Comparison of ENCODE assay signal across 9 cellular contexts in the genomic region with DNA sequence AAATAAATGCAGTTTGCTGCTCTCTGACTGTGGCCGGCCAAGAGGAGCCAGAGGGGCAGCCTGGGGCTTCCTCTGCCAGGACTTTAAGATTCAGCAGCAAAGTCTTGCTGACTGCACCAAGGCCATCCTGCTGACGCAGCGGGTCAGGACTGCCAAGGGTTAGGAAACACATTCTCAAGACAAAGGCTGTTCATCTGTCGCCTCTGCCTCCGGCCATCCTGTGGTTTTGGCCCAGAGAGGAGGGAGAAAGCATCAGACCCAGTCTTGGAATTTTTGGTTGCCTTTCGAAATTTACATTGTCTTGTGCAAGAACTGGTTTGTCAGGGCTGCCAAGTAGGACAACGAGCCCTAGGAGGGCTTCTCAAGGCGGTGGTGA. TPM values are rescaled to one million over a fixed set of nuclear protein-coding genes. Genes with fewer than 3 reads are reported as not detected.
DNase-seq lines count a peak whose midpoint lies in the region; ATAC-seq lines count a peak whose summit lies in the region.
"Had no signal": no experiment of that assay in that cellular context is flagged by ENCODE, and none has a peak within 500 bp of the region (broad histone marks: within the 10 kb centered on the region; RNA-seq: fewer than 3 reads in every experiment).

No MANE protein-coding gene starts in this region.

- H3K4me2 ChIP-seq in trophoblast cell (ENCODE audit: low read length): peak overlapping the region; percentile 58

- H3K4me3 ChIP-seq in trophoblast cell (ENCODE audit: low read depth, low read length): no peak overlapping the region

- H3K27ac Mint-ChIP-seq in activated T-helper 17 cell treated with anti-CD3 and anti-CD28 coated beads, Interleukin-2, amount 50 U/mL, for 72 hours: peak overlapping the region; percentile 18
- no peak overlapping the region for H3K27ac Mint-ChIP-seq in activated naive CD4-positive, alpha-beta T cell treated with anti-CD3 and anti-CD28 coated beads, Interleukin-2, amount 50 U/mL, for 72 hours

- H3K9me3 Mint-ChIP-seq in activated T-helper 17 cell treated with anti-CD3 and anti-CD28 coated beads, Interleukin-2, amount 50 U/mL, for 72 hours: no peaks in the 10 kb centered on the region
- H3K9me3 Mint-ChIP-seq in activated naive CD4-positive, alpha-beta T cell treated with anti-CD3 and anti-CD28 coated beads, Interleukin-2, amount 50 U/mL, for 72 hours: no peaks in the 10 kb centered on the region

- H3K4me3 Mint-ChIP-seq in activated T-helper 17 cell treated with anti-CD3 and anti-CD28 coated beads, Interleukin-2, amount 50 U/mL, for 72 hours: no peak overlapping the region

- no peak overlapping the region for H3K18ac ChIP-seq in trophoblast cell (ENCODE audit: low read length)

- H3K36me3 Mint-ChIP-seq in activated T-helper 17 cell treated with anti-CD3 and anti-CD28 coated beads, Interleukin-2, amount 50 U/mL, for 72 hours (ENCODE audit: low read depth): no peaks in the 10 kb centered on the region
- H3K36me3 Mint-ChIP-seq in activated naive CD4-positive, alpha-beta T cell treated with anti-CD3 and anti-CD28 coated beads, Interleukin-2, amount 50 U/mL, for 72 hours: peaks cover 0 to 8% of the 10 kb centered on the region in 2 donors

- no peak overlapping the region for H3K4ac ChIP-seq in trophoblast cell (ENCODE audit: low read depth, low read length)

- H3K9ac ChIP-seq in trophoblast cell (ENCODE audit: low read length): no peak overlapping the region

- no peaks in the 10 kb centered on the region for H3K9me3 ChIP-seq in trophoblast cell (ENCODE audit: insufficient read depth, low read depth, low read length)

- H3K27me3 Mint-ChIP-seq in activated T-helper 17 cell treated with anti-CD3 and anti-CD28 coated beads, Interleukin-2, amount 50 U/mL, for 72 hours: no peaks in the 10 kb centered on the region

- DNase-seq in COLO829 (ENCODE audit: low spot score) (peak; percentile 67), foreskin melanocyte (peak; percentile 97), trophoblast cell (peak; percentile 99 to 100)
- no peak for DNase-seq in activated naive CD4-positive, alpha-beta T cell treated with anti-CD3 and anti-CD28 coated beads, Interleukin-2, amount 50 U/mL, for 72 hours (ENCODE audit: low spot score in 2 of 2)
- DNase-seq in activated CD4-positive, alpha-beta T cell treated with anti-CD3 and anti-CD28 coated beads for 1 hour: no peak
- no peak for DNase-seq in stimulated activated CD4-positive, alpha-beta T cell treated with anti-CD3 and anti-CD28 coated beads, Interleukin-12 subunit alpha, Interleukin-12 subunit beta, amount 100 ng/mL, for 4 hours

- no peak overlapping the region for H4K12ac ChIP-seq in trophoblast cell (ENCODE audit: low read depth, low read length)

- peak overlapping the region; percentile 99 for H3K27ac ChIP-seq in trophoblast cell (ENCODE audit: low read depth, low read length)

- H3K79me1 ChIP-seq in trophoblast cell (ENCODE audit: low read length): peaks cover 45% of the 10 kb centered on the region

- peak overlapping the region; percentile 52 for H2BK12ac ChIP-seq in trophoblast cell (ENCODE audit: low read length)

- peak overlapping the region; percentile 86 for H2BK120ac ChIP-seq in trophoblast cell (ENCODE audit: insufficient read depth, low read length, poor library complexity)

- peaks cover 6% of the 10 kb centered on the region for H3K4me1 Mint-ChIP-seq in activated T-helper 17 cell treated with anti-CD3 and anti-CD28 coated beads, Interleukin-2, amount 50 U/mL, for 72 hours

- ATAC-seq in activated T-helper 17 cell treated with anti-CD3 and anti-CD28 coated beads, Interleukin-2, amount 50 U/mL, for 72 hours (replicated peaks): no peak
- no peak for ATAC-seq in activated naive CD4-positive, alpha-beta T cell treated with anti-CD3 and anti-CD28 coated beads, Interleukin-2, amount 50 U/mL, for 72 hours
- no peak for ATAC-seq in HG02610 (IDR thresholded peaks at IDR 0.05; ENCODE audit: unreplicated experiment)

- WGBS in trophoblast cell (ENCODE audit: extremely low coverage, insufficient coverage, insufficient read length): no CpG with 5 or more reads among the region's 8 CpGs

- H2AFZ ChIP-seq in trophoblast cell (ENCODE audit: insufficient read depth, low read length, poor library complexity): no peak overlapping the region

- H3K14ac ChIP-seq in trophoblast cell (ENCODE audit: low read length): peak overlapping the region; percentile 54

- peaks cover 13% of the 10 kb centered on the region for H3K79me2 ChIP-seq in trophoblast cell (ENCODE audit: control insufficient read depth, insufficient read depth, low read length, poor library complexity)

- peak overlapping the region; percentile 95 for H4K91ac ChIP-seq in trophoblast cell (ENCODE audit: low read depth, low read length)

- no peak overlapping the region for H2AK5ac ChIP-seq in trophoblast cell (ENCODE audit: low read length)

- peaks cover 43 to 51% of the 10 kb centered on the region in 2 experiments for H3K4me1 ChIP-seq in trophoblast cell (ENCODE audit: control insufficient read depth in 1 of 2, insufficient read depth in 2 of 2, low read length in 2 of 2)

- peak overlapping the region; percentile 17 for H4K8ac ChIP-seq in trophoblast cell (ENCODE audit: low read depth, low read length)

- peaks cover 4 to 10% of the 10 kb centered on the region in 2 experiments for H3K36me3 ChIP-seq in trophoblast cell (ENCODE audit: control insufficient read depth in 1 of 2, insufficient read depth in 2 of 2, low read length in 2 of 2)

- H3K27me3 ChIP-seq in trophoblast cell (ENCODE audit: insufficient read depth, low read length): no peaks in the 10 kb centered on the region

- H2BK5ac ChIP-seq in trophoblast cell (ENCODE audit: low read depth, low read length, poor library complexity): peak overlapping the region; percentile 92

- no peak overlapping the region for H3K23ac ChIP-seq in trophoblast cell (ENCODE audit: low read length)

RNA-seq across cellular contexts. Expression of a gene that starts 42.8 kb away (rescaled TPM):
- not detected for total RNA-seq in activated T-helper 17 cell treated with anti-CD3 and anti-CD28 coated beads, Interleukin-2, amount 50 U/mL, for 72 hours
- polyA plus RNA-seq in trophoblast cell (2013): 0.01 TPM in 1 of 2 replicates, not detected in the other
- total RNA-seq in activated naive CD4-positive, alpha-beta T cell treated with anti-CD3 and anti-CD28 coated beads, Interleukin-2, amount 50 U/mL, for 72 hours: not detected
- total RNA-seq: G401 had no signal

RNA-seq across cellular contexts. Expression of a gene that starts 45.6 kb away (rescaled TPM):
- total RNA-seq in activated T-helper 17 cell treated with anti-CD3 and anti-CD28 coated beads, Interleukin-2, amount 50 U/mL, for 72 hours: 10 to 100 TPM; 19.3 to 33.4 TPM
- 31.1 and 31.8 TPM in 2 replicates for polyA plus RNA-seq in trophoblast cell (2013)
- total RNA-seq in activated naive CD4-positive, alpha-beta T cell treated with anti-CD3 and anti-CD28 coated beads, Interleukin-2, amount 50 U/mL, for 72 hours: 10 to 100 TPM; 29.5 to 39.8 TPM

RNA-seq across cellular contexts. Expression of a gene that starts 45.9 kb away (rescaled TPM):
- 10 to 100 TPM; 38.4 to 44.4 TPM for total RNA-seq in activated T-helper 17 cell treated with anti-CD3 and anti-CD28 coated beads, Interleukin-2, amount 50 U/mL, for 72 hours
- polyA plus RNA-seq in trophoblast cell (2013): 41.3 and 44.5 TPM in 2 replicates
- total RNA-seq in activated naive CD4-positive, alpha-beta T cell treated with anti-CD3 and anti-CD28 coated beads, Interleukin-2, amount 50 U/mL, for 72 hours: 10 to 100 TPM; 49.6 to 64.1 TPM

RNA-seq across cellular contexts. Expression of a gene that starts 57.2 kb away (rescaled TPM):
- 1 to 10 TPM in 1 of 2 donors, under 1 TPM in 1; 0.63 to 1.7 TPM for total RNA-seq in activated T-helper 17 cell treated with anti-CD3 and anti-CD28 coated beads, Interleukin-2, amount 50 U/mL, for 72 hours
- polyA plus RNA-seq in trophoblast cell (2013): 0.31 and 0.39 TPM in 2 replicates
- under 1 TPM; 0.82 to 0.93 TPM for total RNA-seq in activated naive CD4-positive, alpha-beta T cell treated with anti-CD3 and anti-CD28 coated beads, Interleukin-2, amount 50 U/mL, for 72 hours
- total RNA-seq: G401 had no signal

RNA-seq across cellular contexts. Expression of a gene that starts 57.3 kb away (rescaled TPM):
- not detected for total RNA-seq in activated T-helper 17 cell treated with anti-CD3 and anti-CD28 coated beads, Interleukin-2, amount 50 U/mL, for 72 hours
- not detected in 2 replicates for polyA plus RNA-seq in trophoblast cell (2013)
- not detected for total RNA-seq in activated naive CD4-positive, alpha-beta T cell treated with anti-CD3 and anti-CD28 coated beads, Interleukin-2, amount 50 U/mL, for 72 hours
- total RNA-seq: G401 had no signal

Comparison
In these comparisons a context has a peak if more than half of its experiments do, and no peak if none do; other contexts are left out.
1. DNase-seq: peak in COLO829 (single experiment), foreskin melanocyte (single experiment) and trophoblast cell (2 of 2); none in activated naive CD4-positive, alpha-beta T cell treated with anti-CD3 and anti-CD28 coated beads, Interleukin-2, amount 50 U/mL, for 72 hours (0 of 2), activated CD4-positive, alpha-beta T cell treated with anti-CD3 and anti-CD28 coated beads for 1 hour (single experiment) and stimulated activated CD4-positive, alpha-beta T cell treated with anti-CD3 and anti-CD28 coated beads, Interleukin-12 subunit alpha, Interleukin-12 subunit beta, amount 100 ng/mL, for 4 hours (single experiment).